ENCODE assay signal across 12 cellular contexts in the genomic region with DNA sequence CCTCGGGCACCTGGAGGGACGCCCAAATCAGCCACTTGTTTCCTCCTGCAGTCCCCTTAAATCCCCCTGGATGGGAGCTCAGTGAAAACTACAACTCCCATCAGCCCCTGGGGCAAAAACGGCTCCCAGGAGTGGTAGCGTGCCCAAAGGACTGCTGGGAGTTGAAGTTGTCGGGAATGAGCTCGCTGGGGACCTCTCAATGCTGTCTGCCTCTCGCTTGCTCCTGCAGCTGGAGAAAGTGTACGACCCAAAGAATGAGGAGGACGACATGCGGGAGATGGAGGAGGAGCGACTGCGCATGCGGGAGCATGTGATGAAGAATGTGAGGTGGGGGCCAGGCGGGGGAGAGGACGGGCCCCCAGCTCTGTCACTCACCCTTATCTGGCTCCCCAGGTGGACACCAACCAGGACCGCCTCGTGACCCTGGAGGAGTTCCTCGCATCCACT. TPM values are rescaled to one million over a fixed set of nuclear protein-coding genes. Genes with fewer than 3 reads are reported as not detected.
DNase-seq lines count a peak whose midpoint lies in the region; ATAC-seq, FAIRE-seq and TF ChIP-seq lines count a peak whose summit lies in the region.
"Had no signal": no experiment of that assay in that cellular context is flagged by ENCODE, and none has a peak within 500 bp of the region (broad histone marks: within the 10 kb centered on the region; RNA-seq: fewer than 3 reads in every experiment).

No MANE protein-coding gene starts in this region.

- ATAC-seq in natural killer cell, result peak in 2 of 3 donors; percentile 57 to 80
- no peak for ATAC-seq in HG03135 (IDR thresholded peaks at IDR 0.05; ENCODE audit: unreplicated experiment)

- FAIRE-seq in kidney (lab: Jason Lieb, UNC), result no peak

- H3K36me3 Mint-ChIP-seq in natural killer cell, result no peaks in the 10 kb centered on the region

- H3K4me3 Mint-ChIP-seq in natural killer cell, result no peak overlapping the region
- H3K4me3 Mint-ChIP-seq: dendritic cell treated with granulocyte-macrophage colony-stimulating factor and Interleukin-4, amounts not matched to agents 40 ng/mL and 50 ng/mL, for 4 days had no signal

- H3K36me3 ChIP-seq in HEK293 (ENCODE audit: control insufficient read depth in 2 of 2, insufficient read depth in 1 of 2, low read length in 2 of 2), result peaks cover 37 to 55% of the 10 kb centered on the region in 2 experiments; a peak in 2 of 3 replicates
- H3K36me3 ChIP-seq in WERI-Rb-1, result peaks cover 35% of the 10 kb centered on the region
- H3K36me3 ChIP-seq in kidney (ENCODE audit: control insufficient read depth in 1 of 2, insufficient read depth in 2 of 2, low read length in 2 of 2), result peaks cover 13 to 20% of the 10 kb centered on the region in 2 donors
- H3K36me3 ChIP-seq: ovary had no signal

- H3K27ac Mint-ChIP-seq in natural killer cell, result peak overlapping the region in 1 of 2 donors; percentile 45
- H3K27ac Mint-ChIP-seq: dendritic cell treated with granulocyte-macrophage colony-stimulating factor and Interleukin-4, amounts not matched to agents 40 ng/mL and 50 ng/mL, for 4 days had no signal

- no peaks in the 10 kb centered on the region for H3K27me3 Mint-ChIP-seq in natural killer cell (ENCODE audit: low read depth in 2 of 2)
- H3K27me3 Mint-ChIP-seq: dendritic cell treated with granulocyte-macrophage colony-stimulating factor and Interleukin-4, amounts not matched to agents 40 ng/mL and 50 ng/mL, for 4 days had no signal

- DNase-seq in NCI-H2196 (lab: John Stamatoyannopoulos, UW; ENCODE audit: unreplicated experiment), result peak; percentile 36
- DNase-seq in NCI-H2196 treated with DMSO at 0.1 percent for 48 hours (lab: John Stamatoyannopoulos, UW; ENCODE audit: unreplicated experiment), result no peak
- DNase-seq in WERI-Rb-1, result peak; percentile 45
- no peak for DNase-seq in natural killer cell
- no peak for DNase-seq in GM03348 (ENCODE audit: low spot score)
- no peak for DNase-seq in kidney
- DNase-seq: activated T-cell treated with anti-CD3 and anti-CD28 coated beads, Interleukin-2, amount 50 U/mL, for 48 hours; KG1 had no signal

- peaks cover 5 to 7% of the 10 kb centered on the region in 2 donors for H3K4me1 Mint-ChIP-seq in natural killer cell

- TF ChIP-seq CTCF in HEK293 (tag by site-specific recombination; IDR thresholded peaks at IDR 0.05) (no peak), WERI-Rb-1 (IDR thresholded peaks at IDR 0.05; ENCODE audit: low read depth, low read length) (no peak), natural killer cell (IDR thresholded peaks at IDR 0.05) (no peak), kidney (IDR thresholded peaks at IDR 0.05; ENCODE audit: borderline replicate concordance, extremely low read depth, insufficient read depth) (no peak)

- H3K27ac ChIP-seq in HEK293 (ENCODE audit: extremely low read depth, low read depth, low read length) (no peak overlapping the region), WERI-Rb-1 (no peak overlapping the region), kidney (ENCODE audit: low read depth in 2 of 2, low read length in 2 of 2) (no peak overlapping the region)
- H3K27ac ChIP-seq: ovary had no signal

- CTCF ChIA-PET in HEK293 (lab: Yijun Ruan, JAX), result interaction anchor here (0.9 kb wide), 2 partner anchors 14 to 75 kb away, joined by 3 to 4 read pairs; partner anchors contain the start of genes GYS1 and RUVBL2

- H3K4me3 ChIP-seq in HEK293 (ENCODE audit: low read depth, low read length) (no peak overlapping the region), WERI-Rb-1 (ENCODE audit: low read depth, low read length) (no peak overlapping the region), kidney (ENCODE audit: low read length in 2 of 2) (no peak overlapping the region)
- H3K4me3 ChIP-seq: ovary had no signal

- H3K4me1 ChIP-seq in HEK293 (ENCODE audit: control insufficient read depth, insufficient read depth, low read length) (no peaks in the 10 kb centered on the region), kidney (ENCODE audit: control insufficient read depth in 1 of 2, insufficient read depth in 1 of 2, low read depth in 1 of 2, low read length in 2 of 2) (no peaks in the 10 kb centered on the region)

- H3K9me3 Mint-ChIP-seq in natural killer cell, result no peaks in the 10 kb centered on the region
- H3K9me3 Mint-ChIP-seq: dendritic cell treated with granulocyte-macrophage colony-stimulating factor and Interleukin-4, amounts not matched to agents 40 ng/mL and 50 ng/mL, for 4 days had no signal

- intact Hi-C loops in natural killer cell (cut with micrococcal nuclease), result no loop called here
- intact Hi-C loops in kidney (cut with DNase I), result no loop called here

- no peak overlapping the region for H3K9ac ChIP-seq in kidney (ENCODE audit: low read length in 2 of 2)

- H3K9me3 ChIP-seq in HEK293 (ENCODE audit: control insufficient read depth, insufficient read depth, low read depth, low read length) (no peaks in the 10 kb centered on the region), WERI-Rb-1 (ENCODE audit: severe bottlenecking) (no peaks in the 10 kb centered on the region), kidney (ENCODE audit: control insufficient read depth in 1 of 2, low read length in 2 of 2) (no peaks in the 10 kb centered on the region)
- H3K9me3 ChIP-seq: ovary had no signal

- H3K27me3 ChIP-seq in WERI-Rb-1 (ENCODE audit: insufficient read depth, low read depth, severe bottlenecking), result no peaks in the 10 kb centered on the region
- H3K27me3 ChIP-seq: ovary had no signal

- POLR2A ChIA-PET in HEK293 (lab: Yijun Ruan, JAX), result interaction anchor here (0.7 to 1.1 kb wide), 5 partner anchors 14 to 47 kb away, joined by 3 to 8 read pairs (median 4); partner anchors contain the start of genes DHDH and PPP1R15A

TF ChIP-seq in HEK293, 187 proteins besides CTCF, POLR2A, EP300 and RAD21:
- TF ChIP-seq ZNF335 (tag by site-specific recombination; conservative IDR thresholded peaks at IDR 0.05) (peak; percentile 56), ZNF692 (tag by site-specific recombination; IDR thresholded peaks at IDR 0.05) (no peak), ZNF76 (tag by site-specific recombination; IDR thresholded peaks at IDR 0.05; ENCODE audit: borderline replicate concordance, low read depth) (peak; percentile 91), MZF1 (tag by site-specific recombination; IDR thresholded peaks at IDR 0.05; ENCODE audit: borderline replicate concordance) (no peak), ZNF747 (tag by site-specific recombination; IDR thresholded peaks at IDR 0.05) (no peak)
- TF ChIP-seq, protein P1, sequence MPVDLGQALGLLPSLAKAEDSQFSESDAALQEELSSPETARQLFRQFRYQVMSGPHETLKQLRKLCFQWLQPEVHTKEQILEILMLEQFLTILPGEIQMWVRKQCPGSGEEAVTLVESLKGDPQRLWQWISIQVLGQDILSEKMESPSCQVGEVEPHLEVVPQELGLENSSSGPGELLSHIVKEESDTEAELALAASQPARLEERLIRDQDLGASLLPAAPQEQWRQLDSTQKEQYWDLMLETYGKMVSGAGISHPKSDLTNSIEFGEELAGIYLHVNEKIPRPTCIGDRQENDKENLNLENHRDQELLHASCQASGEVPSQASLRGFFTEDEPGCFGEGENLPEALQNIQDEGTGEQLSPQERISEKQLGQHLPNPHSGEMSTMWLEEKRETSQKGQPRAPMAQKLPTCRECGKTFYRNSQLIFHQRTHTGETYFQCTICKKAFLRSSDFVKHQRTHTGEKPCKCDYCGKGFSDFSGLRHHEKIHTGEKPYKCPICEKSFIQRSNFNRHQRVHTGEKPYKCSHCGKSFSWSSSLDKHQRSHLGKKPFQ (tag by site-specific recombination; IDR thresholded peaks at IDR 0.05), result no peak
- TF ChIP-seq, protein P2, sequence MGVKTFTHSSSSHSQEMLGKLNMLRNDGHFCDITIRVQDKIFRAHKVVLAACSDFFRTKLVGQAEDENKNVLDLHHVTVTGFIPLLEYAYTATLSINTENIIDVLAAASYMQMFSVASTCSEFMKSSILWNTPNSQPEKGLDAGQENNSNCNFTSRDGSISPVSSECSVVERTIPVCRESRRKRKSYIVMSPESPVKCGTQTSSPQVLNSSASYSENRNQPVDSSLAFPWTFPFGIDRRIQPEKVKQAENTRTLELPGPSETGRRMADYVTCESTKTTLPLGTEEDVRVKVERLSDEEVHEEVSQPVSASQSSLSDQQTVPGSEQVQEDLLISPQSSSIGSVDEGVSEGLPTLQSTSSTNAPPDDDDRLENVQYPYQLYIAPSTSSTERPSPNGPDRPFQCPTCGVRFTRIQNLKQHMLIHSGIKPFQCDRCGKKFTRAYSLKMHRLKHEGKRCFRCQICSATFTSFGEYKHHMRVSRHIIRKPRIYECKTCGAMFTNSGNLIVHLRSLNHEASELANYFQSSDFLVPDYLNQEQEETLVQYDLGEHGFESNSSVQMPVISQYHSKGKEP (tag by site-specific recombination; IDR thresholded peaks at IDR 0.05), result no peak

RNA-seq across cellular contexts. Expression of gene DHDH, which starts 14.7 kb away (rescaled TPM):
- not detected for total RNA-seq in natural killer cell
- total RNA-seq in kidney, result 0.60 TPM
- 26.3 TPM for polyA plus RNA-seq in kidney (ENCODE audit: insufficient read depth, low read depth, low replicate concordance)

RNA-seq across cellular contexts. Expression of gene NUCB1, which starts 18.7 kb away (rescaled TPM):
- total RNA-seq in natural killer cell, result 100 to 1,000 TPM; 163 to 192 (median 171) TPM
- 265 TPM for total RNA-seq in kidney
- polyA plus RNA-seq in kidney (ENCODE audit: insufficient read depth, low read depth, low replicate concordance), result 503 TPM

RNA-seq across cellular contexts. Expression of gene TULP2, which starts 20.3 kb away (rescaled TPM):
- total RNA-seq in natural killer cell (not detected), kidney (not detected)
- polyA plus RNA-seq in kidney (ENCODE audit: insufficient read depth, low read depth, low replicate concordance), result not detected

RNA-seq across cellular contexts. Expression of gene BAX, which starts 35.9 kb away (rescaled TPM):
- total RNA-seq in natural killer cell (100 to 1,000 TPM; 117 to 133 (median 120) TPM), kidney (76.7 TPM)
- 141 TPM for polyA plus RNA-seq in kidney (ENCODE audit: insufficient read depth, low read depth, low replicate concordance)

RNA-seq across cellular contexts. Expression of gene FTL, which starts 46.3 kb away (rescaled TPM):
- total RNA-seq in natural killer cell, result 1,000 to 10,000 TPM in 2 of 3 donors, 100 to 1,000 TPM in 1; 554 to 1,168 (median 1,024) TPM
- 1,841 TPM for total RNA-seq in kidney
- 17,016 TPM for polyA plus RNA-seq in kidney (ENCODE audit: insufficient read depth, low read depth, low replicate concordance)

Comparison
In these comparisons a context has a peak if more than half of its experiments do, and no peak if none do; other contexts are left out.
1. DNase-seq: peak in NCI-H2196 (single experiment) and WERI-Rb-1 (single experiment); none in NCI-H2196 treated with DMSO at 0.1 percent for 48 hours (single experiment), natural killer cell (single experiment), GM03348 (single experiment) and kidney (single experiment).